ENCODE assay signal across 18 cellular contexts in the genomic region with DNA sequence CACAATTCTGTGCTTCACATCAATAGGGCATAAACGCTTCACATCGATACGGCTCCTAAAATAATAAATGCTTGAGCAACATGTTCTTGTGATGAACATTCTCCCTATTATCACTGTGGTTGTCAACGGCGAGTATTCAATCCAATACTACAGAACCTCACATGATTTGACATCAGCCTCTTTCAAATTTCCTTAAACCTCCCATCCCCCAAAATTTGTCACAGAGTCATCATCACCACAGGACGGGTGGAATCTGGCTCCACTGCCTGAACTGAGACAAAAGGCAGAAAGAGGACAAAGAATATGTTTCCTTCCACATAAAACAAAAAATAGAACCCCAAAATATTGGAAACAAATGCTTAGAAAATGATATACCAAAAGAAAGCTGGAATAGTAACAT. TPM values are rescaled to one million over a fixed set of nuclear protein-coding genes. Genes with fewer than 3 reads are reported as not detected.
DNase-seq lines count a peak whose midpoint lies in the region; ATAC-seq, FAIRE-seq and TF ChIP-seq lines count a peak whose summit lies in the region.
"Had no signal": no experiment of that assay in that cellular context is flagged by ENCODE, and none has a peak within 500 bp of the region (broad histone marks: within the 10 kb centered on the region; RNA-seq: fewer than 3 reads in every experiment).

No MANE protein-coding gene starts in this region.

- H3K27me3 ChIP-seq in neural progenitor cell: no peaks in the 10 kb centered on the region
- H3K27me3 ChIP-seq in smooth muscle cell (ENCODE audit: low read depth): no peaks in the 10 kb centered on the region
- H3K27me3 ChIP-seq in Peyer's patch: no peaks in the 10 kb centered on the region
- H3K27me3 ChIP-seq: gastrocnemius medialis, testis had no signal

- H3K79me2 ChIP-seq in neural progenitor cell (ENCODE audit: low read depth) (no peaks in the 10 kb centered on the region), smooth muscle cell (ENCODE audit: low read depth) (no peaks in the 10 kb centered on the region)

- no peaks in the 10 kb centered on the region for H3K9me3 ChIP-seq in neural progenitor cell (ENCODE audit: low read depth)
- no peaks in the 10 kb centered on the region for H3K9me3 ChIP-seq in smooth muscle cell (replicated peaks; ENCODE audit: low read depth)
- H3K9me3 ChIP-seq in Peyer's patch: no peaks in the 10 kb centered on the region
- H3K9me3 ChIP-seq: gastrocnemius medialis, testis had no signal

- no peak overlapping the region for H3K9ac ChIP-seq in neural progenitor cell
- H3K9ac ChIP-seq in smooth muscle cell (ENCODE audit: low read depth): no peak overlapping the region

- H3K27ac ChIP-seq in neural progenitor cell: no peak overlapping the region
- H3K27ac ChIP-seq in smooth muscle cell (ENCODE audit: low read depth): no peak overlapping the region
- no peak overlapping the region for H3K27ac ChIP-seq in Peyer's patch
- H3K27ac ChIP-seq: gastrocnemius medialis, testis had no signal

- no peak overlapping the region for H3K4me3 ChIP-seq in neural progenitor cell
- H3K4me3 ChIP-seq in smooth muscle cell: no peak overlapping the region
- no peak overlapping the region for H3K4me3 ChIP-seq in Peyer's patch
- H3K4me3 ChIP-seq: gastrocnemius medialis, testis had no signal

- peak overlapping the region; percentile 94 to 96 for H3K27ac Mint-ChIP-seq in activated naive CD4-positive, alpha-beta T cell treated with anti-CD3 and anti-CD28 coated beads, Interleukin-2, amount 50 U/mL, for 72 hours
- H3K27ac Mint-ChIP-seq in neural progenitor cell: peak overlapping the region; percentile 84

- no peak for TF ChIP-seq CTCF in neural progenitor cell (IDR thresholded peaks at IDR 0.05)
- TF ChIP-seq CTCF in smooth muscle cell (IDR thresholded peaks at IDR 0.05; ENCODE audit: borderline replicate concordance, insufficient read depth, poor library complexity, severe bottlenecking): no peak
- no peak for TF ChIP-seq CTCF in Peyer's patch (IDR thresholded peaks at IDR 0.05)

- TF ChIP-seq POLR2A in GM12892 (IDR thresholded peaks at IDR 0.05; ENCODE audit: low read depth, low read length): no peak
- TF ChIP-seq POLR2A in Peyer's patch (IDR thresholded peaks at IDR 0.05): no peak

- WGBS in smooth muscle cell (ENCODE audit: low lambda C conversion rate): 90% methylated on average over 6 of the region's 6 CpGs

- H3K4me1 Mint-ChIP-seq in neural progenitor cell: peaks cover 9% of the 10 kb centered on the region
- H3K4me1 Mint-ChIP-seq: naive B cell had no signal

- DNase-seq in GM12892 (ENCODE audit: insufficient read length) (no peak), RPMI8226 (peak; percentile 72), neural progenitor cell (ENCODE audit: low spot score) (peak; percentile 15), smooth muscle cell (lab: John Stamatoyannopoulos, UW; ENCODE audit: unreplicated experiment) (no peak), Peyer's patch (no peak)
- DNase-seq in activated naive CD4-positive, alpha-beta T cell treated with anti-CD3 and anti-CD28 coated beads, Interleukin-2, amount 50 U/mL, for 72 hours (ENCODE audit: low spot score in 2 of 2): no peak
- DNase-seq: amygdala, DMS79, gastrocnemius medialis, naive B cell, NCI-H187 treated with DMSO at 0.1 percent for 48 hours, NCI-H524 treated with DMSO at 0.1 percent for 48 hours, testis had no signal

- H3F3A ChIP-seq in neural progenitor cell (ENCODE audit: low read depth): no peaks in the 10 kb centered on the region
- no peaks in the 10 kb centered on the region for H3F3A ChIP-seq in smooth muscle cell (ENCODE audit: low read depth)

- H3K36me3 ChIP-seq in neural progenitor cell (no peaks in the 10 kb centered on the region), smooth muscle cell (ENCODE audit: low read depth) (no peaks in the 10 kb centered on the region), Peyer's patch (no peaks in the 10 kb centered on the region)
- H3K36me3 ChIP-seq: gastrocnemius medialis had no signal

- peak overlapping the region; percentile 44 for H2AFZ ChIP-seq in neural progenitor cell (replicated peaks)
- H2AFZ ChIP-seq in smooth muscle cell (ENCODE audit: low read depth): no peak overlapping the region

- peaks cover 16 to 37% of the 10 kb centered on the region in 2 donors for H3K36me3 Mint-ChIP-seq in activated naive CD4-positive, alpha-beta T cell treated with anti-CD3 and anti-CD28 coated beads, Interleukin-2, amount 50 U/mL, for 72 hours
- no peaks in the 10 kb centered on the region for H3K36me3 Mint-ChIP-seq in neural progenitor cell
- H3K36me3 Mint-ChIP-seq: naive B cell had no signal

- H3K4me2 ChIP-seq in neural progenitor cell (no peak overlapping the region), smooth muscle cell (no peak overlapping the region)

- FAIRE-seq in GM12892 (lab: Jason Lieb, UNC): peak; percentile 5

- ATAC-seq in activated naive CD4-positive, alpha-beta T cell treated with anti-CD3 and anti-CD28 coated beads, Interleukin-2, amount 50 U/mL, for 72 hours: peak; percentile 74 to 81
- no peak for ATAC-seq in HG02798 (IDR thresholded peaks at IDR 0.05; ENCODE audit: poor library complexity, unreplicated experiment)
- ATAC-seq: gastrocnemius medialis had no signal

- H3K4me1 ChIP-seq in neural progenitor cell: no peaks in the 10 kb centered on the region
- no peaks in the 10 kb centered on the region for H3K4me1 ChIP-seq in smooth muscle cell (ENCODE audit: low read depth)
- no peaks in the 10 kb centered on the region for H3K4me1 ChIP-seq in Peyer's patch
- H3K4me1 ChIP-seq: gastrocnemius medialis, testis had no signal

- H3K4me3 Mint-ChIP-seq in neural progenitor cell: no peak overlapping the region
- H3K4me3 Mint-ChIP-seq: naive B cell had no signal

- H4K20me1 ChIP-seq in neural progenitor cell (ENCODE audit: low read depth) (no peaks in the 10 kb centered on the region), smooth muscle cell (ENCODE audit: low read depth) (no peaks in the 10 kb centered on the region)

- peaks cover 0 to 6% of the 10 kb centered on the region in 2 donors for H3K9me3 Mint-ChIP-seq in activated naive CD4-positive, alpha-beta T cell treated with anti-CD3 and anti-CD28 coated beads, Interleukin-2, amount 50 U/mL, for 72 hours
- no peaks in the 10 kb centered on the region for H3K9me3 Mint-ChIP-seq in neural progenitor cell

- H3K27me3 Mint-ChIP-seq in neural progenitor cell (ENCODE audit: insufficient read depth, low read depth): no peaks in the 10 kb centered on the region
- H3K27me3 Mint-ChIP-seq: naive B cell had no signal

RNA-seq across cellular contexts. Expression of a gene that starts 7.3 kb away (rescaled TPM):
- polyA plus RNA-seq in GM12892 (2012; ENCODE audit: missing spikeins): 0.17 TPM
- 10 to 100 TPM; 11.0 to 50.8 TPM for total RNA-seq in activated naive CD4-positive, alpha-beta T cell treated with anti-CD3 and anti-CD28 coated beads, Interleukin-2, amount 50 U/mL, for 72 hours
- total RNA-seq in neural progenitor cell (ENCODE audit: low replicate concordance): not detected in 2 replicates
- total RNA-seq in smooth muscle cell: not detected in 2 replicates
- polyA plus RNA-seq in smooth muscle cell: not detected in 2 replicates
- 1 to 10 TPM; 3.8 to 9.1 (median 6.0) TPM for total RNA-seq in Peyer's patch
- total RNA-seq: M059J, OCI-LY7, SK-MEL-5 had no signal
- polyA plus RNA-seq: BJ had no signal

Comparison
In these comparisons a context has a peak if more than half of its experiments do, and no peak if none do; other contexts are left out.
1. DNase-seq: peak in RPMI8226 (single experiment) and neural progenitor cell (single experiment); none in GM12892 (single experiment), activated naive CD4-positive, alpha-beta T cell treated with anti-CD3 and anti-CD28 coated beads, Interleukin-2, amount 50 U/mL, for 72 hours (0 of 2), smooth muscle cell (single experiment) and Peyer's patch (0 of 3).